In the genomic region with DNA sequence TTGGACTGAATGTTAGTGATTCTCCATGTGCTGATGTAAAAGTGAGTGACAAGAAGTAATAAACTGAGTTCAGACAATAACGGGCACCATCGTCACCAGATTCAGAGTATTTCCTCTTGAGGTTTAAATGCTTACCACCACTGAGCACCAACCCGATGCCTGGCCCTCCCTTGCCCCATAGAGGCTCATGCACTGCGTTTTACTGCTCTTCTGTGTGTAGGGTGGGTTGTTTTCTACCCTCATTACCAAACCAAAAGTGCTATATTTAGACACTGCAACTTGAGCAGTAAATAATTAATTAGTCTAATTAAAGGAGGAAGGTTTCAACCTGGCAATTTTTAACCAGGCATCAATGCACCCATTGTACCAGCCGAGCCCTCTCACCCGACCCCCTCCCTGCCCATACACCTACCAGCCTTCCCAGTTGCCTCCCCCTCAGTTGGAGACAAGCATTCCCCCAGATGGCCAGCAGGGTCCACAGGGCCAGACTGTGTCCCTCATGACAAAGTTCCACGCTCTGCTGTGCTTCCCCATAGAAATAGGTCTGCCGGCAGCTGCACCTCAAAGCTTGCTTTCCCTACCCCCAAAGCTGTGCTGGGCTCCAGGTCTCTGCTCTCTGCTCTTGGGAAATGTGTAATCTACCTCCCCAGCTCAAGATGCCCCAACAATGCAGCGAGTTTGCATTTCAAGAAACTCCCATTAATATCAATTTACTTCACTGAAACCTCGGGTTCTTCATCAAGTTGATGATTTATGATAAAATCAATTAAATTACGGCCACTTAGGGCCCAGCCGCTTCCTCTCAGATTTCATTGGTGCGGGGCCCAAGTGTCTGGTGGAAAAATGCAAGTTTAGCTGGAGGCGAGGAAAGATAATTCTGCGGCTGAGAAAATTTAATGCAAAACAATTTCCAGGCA, we compare ENCODE assay signal across 11 cellular contexts. TPM values are rescaled to one million over a fixed set of nuclear protein-coding genes. Genes with fewer than 3 reads are reported as not detected.
A peak's percentile ranks its signal among the peaks of the same experiment; 100 is the strongest.
DNase-seq lines count a peak whose midpoint lies in the region; ATAC-seq and TF ChIP-seq lines count a peak whose summit lies in the region.
"Had no signal": no experiment of that assay in that cellular context is flagged by ENCODE, and none has a peak within 500 bp of the region (broad histone marks: within the 10 kb centered on the region; RNA-seq: fewer than 3 reads in every experiment).

No MANE protein-coding gene starts in this region.

- H3K9me3 ChIP-seq in naive thymus-derived CD4-positive, alpha-beta T cell (ENCODE audit: control insufficient read depth in 2 of 3, low read length in 3 of 3) = no peaks in the 10 kb centered on the region
- H3K9me3 ChIP-seq: SJSA1 had no signal

- no peak overlapping the region for H3K27ac ChIP-seq in naive thymus-derived CD4-positive, alpha-beta T cell (ENCODE audit: low read depth, low read length)
- H3K27ac ChIP-seq: SJSA1 had no signal

- CTCF ChIA-PET in naive thymus-derived CD4-positive, alpha-beta T cell (lab: Charles Lee) = interaction anchor here (0.5 kb wide), 1 partner anchor 18 kb away, joined by 3 read pairs; no protein-coding TSS in a partner anchor

- H3K4me3 ChIP-seq in GM12865 (ENCODE audit: low read depth, low read length) = no peak overlapping the region
- no peak overlapping the region for H3K4me3 ChIP-seq in naive thymus-derived CD4-positive, alpha-beta T cell (ENCODE audit: low read length)
- H3K4me3 ChIP-seq: SJSA1 had no signal

- peaks cover 0 to 15% (median 0%) of the 10 kb centered on the region in 7 donors for H3K4me1 Mint-ChIP-seq in naive thymus-derived CD4-positive, alpha-beta T cell
- no peaks in the 10 kb centered on the region for H3K4me1 Mint-ChIP-seq in stimulated activated memory B cell treated with anti-CD40 and anti-IgM and Interleukin-4, amounts not matched to agents 10 μg/mL and 1 μg/mL and 100 μg/mL, for 72 hours

- POLR2A ChIA-PET in naive thymus-derived CD4-positive, alpha-beta T cell (lab: Charles Lee) = interaction anchor here (1.0 kb wide), 1 partner anchor 16 kb away, joined by 3 read pairs; no protein-coding TSS in a partner anchor

- no peak for DNase-seq in GM12865 (ENCODE audit: low read depth)
- DNase-seq in amniotic epithelial cell (ENCODE audit: low read depth) = peak; percentile 53
- DNase-seq in naive thymus-derived CD4-positive, alpha-beta T cell = no peak
- no peak for DNase-seq in putamen (ENCODE audit: low spot score)
- DNase-seq in SKM-1 treated with dmso at 0.1 percent for 144 hours (lab: John Stamatoyannopoulos, UW; ENCODE audit: unreplicated experiment) = no peak
- DNase-seq: stimulated activated CD4-positive, alpha-beta T cell treated with anti-CD3 and anti-CD28 coated beads, Interleukin-4, amount 100 ng/mL, for 4 hours had no signal

- intact Hi-C loops in naive thymus-derived CD4-positive, alpha-beta T cell (cut with micrococcal nuclease) = no loop called here

- H3K4me3 Mint-ChIP-seq in naive thymus-derived CD4-positive, alpha-beta T cell = peak overlapping the region in 1 of 10 donors; percentile 54
- H3K4me3 Mint-ChIP-seq in stimulated activated memory B cell treated with anti-CD40 and anti-IgM and Interleukin-4, amounts not matched to agents 10 μg/mL and 1 μg/mL and 100 μg/mL, for 72 hours = no peak overlapping the region
- H3K4me3 Mint-ChIP-seq: activated naive CD4-positive, alpha-beta T cell treated with anti-CD3 and anti-CD28 coated beads, Interleukin-2, amount 50 U/mL, for 24 hours had no signal

- peaks cover 0 to 1% (median 0%) of the 10 kb centered on the region in 11 donors for H3K9me3 Mint-ChIP-seq in naive thymus-derived CD4-positive, alpha-beta T cell
- H3K9me3 Mint-ChIP-seq in stimulated activated memory B cell treated with anti-CD40 and anti-IgM and Interleukin-4, amounts not matched to agents 10 μg/mL and 1 μg/mL and 100 μg/mL, for 72 hours = no peaks in the 10 kb centered on the region
- H3K9me3 Mint-ChIP-seq: activated naive CD4-positive, alpha-beta T cell treated with anti-CD3 and anti-CD28 coated beads, Interleukin-2, amount 50 U/mL, for 24 hours had no signal

- ATAC-seq in GM21737 (IDR thresholded peaks at IDR 0.05; ENCODE audit: unreplicated experiment) (peak; percentile 54), HG03159 (IDR thresholded peaks at IDR 0.05; ENCODE audit: unreplicated experiment) (no peak)
- peak; percentile 61 for ATAC-seq in naive thymus-derived CD4-positive, alpha-beta T cell
- no peak for ATAC-seq in stimulated activated memory B cell treated with anti-CD40 and anti-IgM and Interleukin-4, amounts not matched to agents 10 μg/mL and 1 μg/mL and 100 μg/mL, for 72 hours

- TF ChIP-seq CTCF in GM12865 (IDR thresholded peaks at IDR 0.05; ENCODE audit: insufficient read depth, low read depth, low read length, missing control alignments) = peak; percentile 23

- no peak overlapping the region for H3K27ac Mint-ChIP-seq in naive thymus-derived CD4-positive, alpha-beta T cell
- H3K27ac Mint-ChIP-seq in stimulated activated memory B cell treated with anti-CD40 and anti-IgM and Interleukin-4, amounts not matched to agents 10 μg/mL and 1 μg/mL and 100 μg/mL, for 72 hours = no peak overlapping the region
- H3K27ac Mint-ChIP-seq: activated naive CD4-positive, alpha-beta T cell treated with anti-CD3 and anti-CD28 coated beads, Interleukin-2, amount 50 U/mL, for 24 hours had no signal

- H3K27me3 ChIP-seq in naive thymus-derived CD4-positive, alpha-beta T cell (ENCODE audit: control insufficient read depth in 2 of 2, insufficient read depth in 2 of 2, low read length in 2 of 2) = no peaks in the 10 kb centered on the region
- H3K27me3 ChIP-seq: SJSA1 had no signal

- H3K36me3 Mint-ChIP-seq in naive thymus-derived CD4-positive, alpha-beta T cell = peaks cover 0 to 10% (median 0%) of the 10 kb centered on the region in 5 donors
- no peaks in the 10 kb centered on the region for H3K36me3 Mint-ChIP-seq in stimulated activated memory B cell treated with anti-CD40 and anti-IgM and Interleukin-4, amounts not matched to agents 10 μg/mL and 1 μg/mL and 100 μg/mL, for 72 hours

- no peaks in the 10 kb centered on the region for H3K36me3 ChIP-seq in naive thymus-derived CD4-positive, alpha-beta T cell (ENCODE audit: control insufficient read depth in 2 of 3, insufficient read depth in 3 of 3, low read length in 3 of 3)
- H3K36me3 ChIP-seq: SJSA1 had no signal

- no peaks in the 10 kb centered on the region for H3K4me1 ChIP-seq in naive thymus-derived CD4-positive, alpha-beta T cell (ENCODE audit: control insufficient read depth in 2 of 2, insufficient read depth in 2 of 2, low read length in 2 of 2)

- peaks cover 9 to 52% (median 18%) of the 10 kb centered on the region in 5 donors for H3K27me3 Mint-ChIP-seq in naive thymus-derived CD4-positive, alpha-beta T cell
- H3K27me3 Mint-ChIP-seq in stimulated activated memory B cell treated with anti-CD40 and anti-IgM and Interleukin-4, amounts not matched to agents 10 μg/mL and 1 μg/mL and 100 μg/mL, for 72 hours = peaks cover 40% of the 10 kb centered on the region
- H3K27me3 Mint-ChIP-seq: activated naive CD4-positive, alpha-beta T cell treated with anti-CD3 and anti-CD28 coated beads, Interleukin-2, amount 50 U/mL, for 24 hours had no signal

RNA-seq across cellular contexts. Expression of gene HOXB4, which starts 16.0 kb away (rescaled TPM):
- total RNA-seq in naive thymus-derived CD4-positive, alpha-beta T cell = 1 to 10 TPM in 4 of 5 experiments, under 1 TPM in 1; 0.34 to 7.9 (median 2.4) TPM
- polyA plus RNA-seq in naive thymus-derived CD4-positive, alpha-beta T cell = not detected

RNA-seq across cellular contexts. Expression of gene HOXB2, which starts 17.2 kb away (rescaled TPM):
- 10 to 100 TPM in 4 of 5 experiments, 1 to 10 TPM in 1; 3.4 to 46.9 (median 34.2) TPM for total RNA-seq in naive thymus-derived CD4-positive, alpha-beta T cell
- 10 to 100 TPM in 1 of 2 donors, 1 to 10 TPM in 1; 9.7 to 23.1 TPM for polyA plus RNA-seq in naive thymus-derived CD4-positive, alpha-beta T cell

RNA-seq across cellular contexts. Expression of gene HOXB3, which starts 27.9 kb away (rescaled TPM):
- 10 to 100 TPM in 1 of 5 experiments, 1 to 10 TPM in 3, under 1 TPM in 1; 0.48 to 14.6 (median 7.1) TPM for total RNA-seq in naive thymus-derived CD4-positive, alpha-beta T cell
- polyA plus RNA-seq in naive thymus-derived CD4-positive, alpha-beta T cell = under 1 TPM in 1 of 2 donors, not detected in 1; 0.11 TPM

RNA-seq across cellular contexts. Expression of gene HOXB1, which starts 31.3 kb away (rescaled TPM):
- total RNA-seq in naive thymus-derived CD4-positive, alpha-beta T cell = not detected
- polyA plus RNA-seq in naive thymus-derived CD4-positive, alpha-beta T cell = not detected
- total RNA-seq: SJSA1 had no signal

RNA-seq across cellular contexts. Expression of gene HOXB5, which starts 31.4 kb away (rescaled TPM):
- not detected for total RNA-seq in naive thymus-derived CD4-positive, alpha-beta T cell
- polyA plus RNA-seq in naive thymus-derived CD4-positive, alpha-beta T cell = not detected

Comparison
In these comparisons a context has a peak if more than half of its experiments do, and no peak if none do; other contexts are left out.
1. ATAC-seq: peak in GM21737 (single experiment) and naive thymus-derived CD4-positive, alpha-beta T cell (single experiment); none in stimulated activated memory B cell treated with anti-CD40 and anti-IgM and Interleukin-4, amounts not matched to agents 10 μg/mL and 1 μg/mL and 100 μg/mL, for 72 hours (single experiment) and HG03159 (single experiment).